ENCODE assay signal across 16 cellular contexts in the genomic region with DNA sequence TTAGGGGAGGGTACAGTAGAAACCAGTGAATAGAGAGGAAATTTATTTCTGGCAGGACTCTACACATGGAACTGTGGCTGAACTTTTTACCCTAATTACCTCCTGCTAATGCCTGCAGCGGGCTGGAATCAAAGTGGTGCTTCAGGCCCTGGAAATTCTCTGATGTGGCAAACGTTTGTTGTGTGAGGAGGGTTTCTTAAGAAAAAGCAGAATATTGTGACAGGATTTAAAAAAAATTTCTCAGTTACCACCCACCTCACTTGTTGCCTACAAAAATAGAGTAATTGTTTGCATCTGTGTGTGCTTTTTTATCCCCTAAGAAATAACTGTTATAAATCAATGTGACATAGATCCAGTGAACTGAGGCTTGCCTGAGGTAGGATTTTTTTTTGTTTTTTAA.
A peak's percentile ranks its signal among the peaks of the same experiment; 100 is the strongest.
DNase-seq lines count a peak whose midpoint lies in the region; ATAC-seq and TF ChIP-seq lines count a peak whose summit lies in the region.
"Had no signal": no experiment of that assay in that cellular context is flagged by ENCODE, and none has a peak within 500 bp of the region (broad histone marks: within the 10 kb centered on the region; RNA-seq: fewer than 3 reads in every experiment).

No MANE protein-coding gene starts in this region.

- DNase-seq in Ammon's horn (ENCODE audit: low spot score) (peak; percentile 11), NCI-H1105 treated with DMSO at 0.1 percent for 48 hours (lab: John Stamatoyannopoulos, UW) (peak; percentile 24), mesenchymal stem cell (no peak), SIG-M5 treated with dmso at 0.1 percent for 504 hours (lab: John Stamatoyannopoulos, UW; ENCODE audit: unreplicated experiment) (no peak), SHP77 treated with DMSO at 0.1 percent for 48 hours (lab: John Stamatoyannopoulos, UW) (no peak), NAMALWA (ENCODE audit: low spot score) (no peak)
- DNase-seq: activated naive CD8-positive, alpha-beta T cell treated with anti-CD3 and anti-CD28 coated beads, Interleukin-2, amount 50 U/mL, for 24 hours; activated T-cell treated with anti-CD3 and anti-CD28 coated beads, Interleukin-2, amount 50 U/mL, for 24 hours; BE2C; foreskin keratinocyte; lower lobe of right lung; nephron progenitor cell; SIG-M5 had no signal

- H3K4me3 ChIP-seq in mesenchymal stem cell (ENCODE audit: insufficient read depth in 1 of 2, low read depth in 1 of 2, low read length in 2 of 2): no peak overlapping the region
- H3K4me3 ChIP-seq: lower lobe of right lung, vagina had no signal

- H3K27ac ChIP-seq in mesenchymal stem cell (ENCODE audit: low read length, poor library complexity, severe bottlenecking): no peak overlapping the region
- H3K27ac ChIP-seq: foreskin keratinocyte, lower lobe of right lung, vagina had no signal

- H2AK5ac ChIP-seq in mesenchymal stem cell (ENCODE audit: low read length, severe bottlenecking): no peak overlapping the region

- no peak overlapping the region for H3K23ac ChIP-seq in mesenchymal stem cell (ENCODE audit: low read length in 2 of 2)

- no peak overlapping the region for H3K4me2 ChIP-seq in mesenchymal stem cell (ENCODE audit: low read length, poor library complexity, severe bottlenecking)

- H2BK15ac ChIP-seq in mesenchymal stem cell (ENCODE audit: low read depth, poor library complexity, severe bottlenecking): no peak overlapping the region

- no peak overlapping the region for H3K4ac ChIP-seq in mesenchymal stem cell (ENCODE audit: low read depth in 1 of 2, low read length in 2 of 2)

- no peak overlapping the region for H3K18ac ChIP-seq in mesenchymal stem cell (ENCODE audit: low read depth in 1 of 2, low read length in 2 of 2)

- H2BK120ac ChIP-seq in mesenchymal stem cell (ENCODE audit: low read depth, low read length): no peak overlapping the region

- H3K9me3 ChIP-seq in mesenchymal stem cell (ENCODE audit: control insufficient read depth, low read length): no peaks in the 10 kb centered on the region
- H3K9me3 ChIP-seq: BE2C, lower lobe of right lung, vagina had no signal

- no peaks in the 10 kb centered on the region for H3K27me3 ChIP-seq in mesenchymal stem cell (ENCODE audit: control insufficient read depth in 1 of 2, insufficient read depth in 1 of 2, low read length in 2 of 2)
- H3K27me3 ChIP-seq: BE2C, foreskin keratinocyte, vagina had no signal

- no peak overlapping the region for H2BK5ac ChIP-seq in mesenchymal stem cell (ENCODE audit: low read depth, low read length, poor library complexity, severe bottlenecking)

- no peak overlapping the region for H4K8ac ChIP-seq in mesenchymal stem cell (ENCODE audit: low read length)

- no peaks in the 10 kb centered on the region for H3K36me3 ChIP-seq in mesenchymal stem cell (ENCODE audit: control insufficient read depth in 1 of 2, insufficient read depth in 2 of 2, low read depth in 1 of 2, low read length in 2 of 2)
- H3K36me3 ChIP-seq: BE2C, lower lobe of right lung, vagina had no signal

- ATAC-seq in SK-N-SH treated with all-trans-retinoic acid at 6 μM for 48 hours (peak; percentile 75), GM21723 (IDR thresholded peaks at IDR 0.05; ENCODE audit: unreplicated experiment) (no peak)
- ATAC-seq: activated naive CD8-positive, alpha-beta T cell treated with anti-CD3 and anti-CD28 coated beads, Interleukin-2, amount 50 U/mL, for 24 hours; foreskin keratinocyte; lower lobe of right lung had no signal

- no CpG with 5 or more reads among the region's 2 CpGs for WGBS in mesenchymal stem cell

- no peak overlapping the region for H2AFZ ChIP-seq in mesenchymal stem cell (ENCODE audit: low read depth, low read length)

- H3K79me1 ChIP-seq in mesenchymal stem cell (replicated peaks; ENCODE audit: low read length, poor library complexity, severe bottlenecking): no peaks in the 10 kb centered on the region

- no peaks in the 10 kb centered on the region for H3K4me1 ChIP-seq in mesenchymal stem cell (ENCODE audit: control insufficient read depth, insufficient read depth, low read depth, low read length)
- H3K4me1 ChIP-seq: BE2C, foreskin keratinocyte, lower lobe of right lung, vagina had no signal

- no peak overlapping the region for H2BK12ac ChIP-seq in mesenchymal stem cell (ENCODE audit: low read length in 2 of 2)

- H3K14ac ChIP-seq in mesenchymal stem cell (ENCODE audit: low read length in 2 of 2): no peak overlapping the region

- no peak overlapping the region for H4K91ac ChIP-seq in mesenchymal stem cell (ENCODE audit: low read length)

- H3K9ac ChIP-seq in mesenchymal stem cell (ENCODE audit: low read length): peak overlapping the region; percentile 1

TF ChIP-seq in SK-N-SH treated with all-trans-retinoic acid at 6 μM for 48 hours, 23 proteins besides CTCF, POLR2A, EP300 and RAD21:
- TF ChIP-seq ZNF565 (CRISPR knock-in tag; conservative IDR thresholded peaks at IDR 0.05; ENCODE audit: low read depth): no peak
- TF ChIP-seq TOX (CRISPR knock-in tag; IDR thresholded peaks at IDR 0.05; ENCODE audit: borderline replicate concordance): no peak
- no peak for TF ChIP-seq PPARA (CRISPR knock-in tag; IDR thresholded peaks at IDR 0.05; ENCODE audit: borderline replicate concordance)
- TF ChIP-seq TSHZ2 (CRISPR knock-in tag; IDR thresholded peaks at IDR 0.05): 0 out of 2 replicates have a peak, but pooled peaks have one; percentile 48
- TF ChIP-seq BACH2 (CRISPR knock-in tag; IDR thresholded peaks at IDR 0.05; ENCODE audit: borderline replicate concordance): no peak
TF ChIP-seq in SK-N-SH treated with all-trans-retinoic acid at 6 μM for 48 hours: peak in this region for 1.

Comparison
In these comparisons a context has a peak if more than half of its experiments do, and no peak if none do; other contexts are left out.
1. DNase-seq: peak in Ammon's horn (single experiment) and NCI-H1105 treated with DMSO at 0.1 percent for 48 hours (single experiment); none in mesenchymal stem cell (single experiment), SIG-M5 treated with dmso at 0.1 percent for 504 hours (single experiment), SHP77 treated with DMSO at 0.1 percent for 48 hours (single experiment) and NAMALWA (single experiment).